ENCODE assay signal across 16 cellular contexts in the genomic region with DNA sequence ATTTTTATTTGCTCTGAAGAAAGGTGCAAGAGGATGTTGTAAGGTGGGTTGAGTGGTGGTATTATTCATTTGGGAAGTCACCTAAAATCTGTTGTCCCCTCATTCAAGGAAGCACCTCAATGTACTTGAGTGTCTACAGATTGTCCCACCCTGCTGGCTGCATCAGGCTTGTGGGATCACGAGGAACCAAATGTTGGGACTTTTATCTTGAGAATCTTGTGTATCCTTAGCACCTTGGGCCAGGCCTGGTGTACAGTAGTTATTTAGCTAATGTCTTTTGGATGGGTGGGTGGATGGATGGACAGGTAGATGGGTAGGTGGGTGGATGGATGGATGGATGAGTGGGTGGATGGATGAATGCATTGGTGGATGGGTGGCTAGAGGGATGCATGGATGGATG.
DNase-seq lines count a peak whose midpoint lies in the region; ATAC-seq and TF ChIP-seq lines count a peak whose summit lies in the region.
"Had no signal": no experiment of that assay in that cellular context is flagged by ENCODE, and none has a peak within 500 bp of the region (broad histone marks: within the 10 kb centered on the region; RNA-seq: fewer than 3 reads in every experiment).

No MANE protein-coding gene starts in this region.

- TF ChIP-seq CTCF in right atrium auricular region (IDR thresholded peaks at IDR 0.05) (no peak), esophagus muscularis mucosa (IDR thresholded peaks at IDR 0.05) (no peak)

- peak overlapping the region; percentile 13 for H3K27ac Mint-ChIP-seq in activated naive CD8-positive, alpha-beta T cell treated with anti-CD3 and anti-CD28 coated beads, Interleukin-2, amount 10 ng/mL, durations not matched to agents 7 days and 5 days
- H3K27ac Mint-ChIP-seq in activated naive CD8-positive, alpha-beta T cell treated with anti-CD3 and anti-CD28 coated beads for 36 hours = no peak overlapping the region

- H3K9me3 ChIP-seq in right atrium auricular region = peaks cover 0 to 6% of the 10 kb centered on the region in 2 donors
- H3K9me3 ChIP-seq in esophagus muscularis mucosa = peaks cover 0 to 10% (median 4%) of the 10 kb centered on the region in 4 donors
- H3K9me3 ChIP-seq: HAP-1 had no signal

- TF ChIP-seq EP300 in esophagus muscularis mucosa (IDR thresholded peaks at IDR 0.05) = no peak

- WGBS in esophagus muscularis mucosa = 83% methylated on average over 1 of the region's 1 CpG

- POLR2A ChIA-PET in activated naive CD8-positive, alpha-beta T cell treated with anti-CD3 and anti-CD28 coated beads, Interleukin-2, amount 10 ng/mL, durations not matched to agents 7 days and 5 days (lab: Charles Lee) = no interaction called here

- no peaks in the 10 kb centered on the region for H3K27me3 ChIP-seq in right atrium auricular region
- H3K27me3 ChIP-seq in esophagus muscularis mucosa = peaks cover 0 to 5% (median 0%) of the 10 kb centered on the region in 4 donors

- peaks cover 4% of the 10 kb centered on the region for H3K4me1 Mint-ChIP-seq in activated naive CD8-positive, alpha-beta T cell treated with anti-CD3 and anti-CD28 coated beads, Interleukin-2, amount 10 ng/mL, durations not matched to agents 7 days and 5 days
- peaks cover 8% of the 10 kb centered on the region for H3K4me1 Mint-ChIP-seq in activated naive CD8-positive, alpha-beta T cell treated with anti-CD3 and anti-CD28 coated beads for 36 hours

- H3K36me3 Mint-ChIP-seq in activated naive CD8-positive, alpha-beta T cell treated with anti-CD3 and anti-CD28 coated beads, Interleukin-2, amount 10 ng/mL, durations not matched to agents 7 days and 5 days = peaks cover 8% of the 10 kb centered on the region
- H3K36me3 Mint-ChIP-seq in activated naive CD8-positive, alpha-beta T cell treated with anti-CD3 and anti-CD28 coated beads for 36 hours = no peaks in the 10 kb centered on the region

- intact Hi-C loops in Right ventricle myocardium inferior (cut with DNase I) = no loop called here
- intact Hi-C loops in esophagus muscularis mucosa (cut with DNase I) = no loop called here

- H3K27ac ChIP-seq in right atrium auricular region (no peak overlapping the region), esophagus muscularis mucosa (replicated peaks in 1 of 4) (no peak overlapping the region)

- H3K4me1 ChIP-seq in right atrium auricular region = no peaks in the 10 kb centered on the region
- no peaks in the 10 kb centered on the region for H3K4me1 ChIP-seq in esophagus muscularis mucosa
- H3K4me1 ChIP-seq: HAP-1 had no signal

- no peaks in the 10 kb centered on the region for H3K27me3 Mint-ChIP-seq in activated naive CD8-positive, alpha-beta T cell treated with anti-CD3 and anti-CD28 coated beads, Interleukin-2, amount 10 ng/mL, durations not matched to agents 7 days and 5 days
- H3K27me3 Mint-ChIP-seq in activated naive CD8-positive, alpha-beta T cell treated with anti-CD3 and anti-CD28 coated beads for 36 hours = no peaks in the 10 kb centered on the region

- DNase-seq in activated naive CD8-positive, alpha-beta T cell treated with anti-CD3 and anti-CD28 coated beads, Interleukin-2, amount 10 ng/mL, durations not matched to agents 7 days and 5 days = no peak
- DNase-seq in activated naive CD8-positive, alpha-beta T cell treated with anti-CD3 and anti-CD28 coated beads for 36 hours = no peak
- DNase-seq in right atrium auricular region (ENCODE audit: low spot score) (peak; percentile 32), Right ventricle myocardium inferior (ENCODE audit: missing footprints) (no peak), esophagus muscularis mucosa (ENCODE audit: extremely low spot score) (peak; percentile 57)
- no peak for DNase-seq in effector CD4-positive, alpha-beta T cell
- DNase-seq: C1 segment of cervical spinal cord; Calu3; CD4-positive, alpha-beta memory T cell; COR-L47; DMS53; DMS79 treated with DMSO at 0.1 percent for 48 hours; GF-D8; GOT3 had no signal

- TF ChIP-seq POLR2A in esophagus muscularis mucosa (IDR thresholded peaks at IDR 0.05; ENCODE audit: low read depth) = no peak

- no peak overlapping the region for H3K4me3 ChIP-seq in right atrium auricular region
- H3K4me3 ChIP-seq in esophagus muscularis mucosa = no peak overlapping the region
- H3K4me3 ChIP-seq: HAP-1 had no signal

- H3K36me3 ChIP-seq in right atrium auricular region = no peaks in the 10 kb centered on the region
- no peaks in the 10 kb centered on the region for H3K36me3 ChIP-seq in esophagus muscularis mucosa
- H3K36me3 ChIP-seq: HAP-1 had no signal

- no peak for ATAC-seq in activated naive CD8-positive, alpha-beta T cell treated with anti-CD3 and anti-CD28 coated beads, Interleukin-2, amount 10 ng/mL, durations not matched to agents 7 days and 5 days (ENCODE audit: low read depth)
- ATAC-seq in Right ventricle myocardium inferior (no peak), GM18861 (IDR thresholded peaks at IDR 0.05; ENCODE audit: unreplicated experiment) (no peak)

- peaks cover 10% of the 10 kb centered on the region for H3K9me3 Mint-ChIP-seq in activated naive CD8-positive, alpha-beta T cell treated with anti-CD3 and anti-CD28 coated beads, Interleukin-2, amount 10 ng/mL, durations not matched to agents 7 days and 5 days
- H3K9me3 Mint-ChIP-seq in activated naive CD8-positive, alpha-beta T cell treated with anti-CD3 and anti-CD28 coated beads for 36 hours = peaks cover 11% of the 10 kb centered on the region

- no peak overlapping the region for H3K4me3 Mint-ChIP-seq in activated naive CD8-positive, alpha-beta T cell treated with anti-CD3 and anti-CD28 coated beads, Interleukin-2, amount 10 ng/mL, durations not matched to agents 7 days and 5 days
- H3K4me3 Mint-ChIP-seq in activated naive CD8-positive, alpha-beta T cell treated with anti-CD3 and anti-CD28 coated beads for 36 hours = no peak overlapping the region
- H3K4me3 Mint-ChIP-seq: CD4-positive, alpha-beta memory T cell had no signal

Comparison
In these comparisons a context has a peak if more than half of its experiments do, and no peak if none do; other contexts are left out.
1. DNase-seq: peak in right atrium auricular region (single experiment) and esophagus muscularis mucosa (single experiment); none in activated naive CD8-positive, alpha-beta T cell treated with anti-CD3 and anti-CD28 coated beads, Interleukin-2, amount 10 ng/mL, durations not matched to agents 7 days and 5 days (single experiment), activated naive CD8-positive, alpha-beta T cell treated with anti-CD3 and anti-CD28 coated beads for 36 hours (single experiment), Right ventricle myocardium inferior (single experiment) and effector CD4-positive, alpha-beta T cell (single experiment).